ENCODE assay signal across 14 cellular contexts in genomic region chr1:10677508-10678364, GRCh38.
A peak's percentile ranks its signal among the peaks of the same experiment; 100 is the strongest.
DNase-seq lines count a peak whose midpoint lies in the region; ATAC-seq and TF ChIP-seq lines count a peak whose summit lies in the region.
"Had no signal": no experiment of that assay in that cellular context is flagged by ENCODE, and none has a peak within 500 bp of the region (broad histone marks: within the 10 kb centered on the region; RNA-seq: fewer than 3 reads in every experiment).

No MANE protein-coding gene starts in this region.

- TF ChIP-seq POLR2A in upper lobe of left lung (IDR thresholded peaks at IDR 0.05), result no peak

- H3K36me3 Mint-ChIP-seq in activated CD4-positive, alpha-beta memory T cell treated with anti-CD3 and anti-CD28 coated beads for 36 hours, result no peaks in the 10 kb centered on the region

- peak overlapping the region; percentile 77 for H3K27ac ChIP-seq in cardiac muscle cell
- peak overlapping the region; percentile 73 to 77 for H3K27ac ChIP-seq in mucosa of rectum (ENCODE audit: low read depth in 2 of 2, low read length in 2 of 2)
- H3K27ac ChIP-seq in upper lobe of left lung, result peak overlapping the region; percentile 71 to 97 (median 84)
- H3K27ac ChIP-seq: A549 had no signal

- POLR2A ChIA-PET in activated CD4-positive, alpha-beta memory T cell treated with anti-CD3 and anti-CD28 coated beads for 36 hours (lab: Charles Lee), result no interaction called here

- peaks cover 2% of the 10 kb centered on the region for H3K4me1 Mint-ChIP-seq in activated CD4-positive, alpha-beta memory T cell treated with anti-CD3 and anti-CD28 coated beads for 36 hours (ENCODE audit: low read depth)

- 74 to 76% methylated on average over 16 to 25 of the region's 26 CpGs for WGBS in upper lobe of left lung, 2 donors

- H3K9me3 ChIP-seq in cardiac muscle cell (ENCODE audit: low read depth) (no peaks in the 10 kb centered on the region), mucosa of rectum (ENCODE audit: control insufficient read depth in 2 of 2, low read length in 2 of 2) (no peaks in the 10 kb centered on the region), upper lobe of left lung (no peaks in the 10 kb centered on the region)
- H3K9me3 ChIP-seq: A549, tibial nerve had no signal

- H3K27me3 Mint-ChIP-seq in activated CD4-positive, alpha-beta memory T cell treated with anti-CD3 and anti-CD28 coated beads for 36 hours, result no peaks in the 10 kb centered on the region
- H3K27me3 Mint-ChIP-seq: activated B cell treated with CpG ODN at 0.5 μM for 24 hours had no signal

- H3K4me1 ChIP-seq in cardiac muscle cell (ENCODE audit: low read depth), result peaks cover 53% of the 10 kb centered on the region
- peaks cover 51 to 78% of the 10 kb centered on the region in 2 donors for H3K4me1 ChIP-seq in mucosa of rectum (ENCODE audit: control insufficient read depth in 2 of 2, insufficient read depth in 2 of 2, low read length in 2 of 2)
- peaks cover 81 to 97% (median 97%) of the 10 kb centered on the region in 4 donors for H3K4me1 ChIP-seq in upper lobe of left lung
- H3K4me1 ChIP-seq: A549 had no signal

- H3K27me3 ChIP-seq in cardiac muscle cell (no peaks in the 10 kb centered on the region), mucosa of rectum (ENCODE audit: control insufficient read depth in 2 of 2, insufficient read depth in 2 of 2, low read length in 2 of 2) (no peaks in the 10 kb centered on the region), upper lobe of left lung (no peaks in the 10 kb centered on the region)

- DNase-seq in NCI-H510A treated with DMSO at 0.1 percent for 48 hours (lab: John Stamatoyannopoulos, UW) (peak; percentile 76), NCI-H510A (lab: John Stamatoyannopoulos, UW) (no peak), cardiac muscle cell (ENCODE audit: low read depth in 1 of 2, low spot score in 1 of 2) (peak in 1 of 2 donors; percentile 44), upper lobe of left lung (peak; percentile 56 to 66), activated gamma-delta T cell (lab: John Stamatoyannopoulos, UW) (no peak)
- no peak for DNase-seq in activated CD4-positive, alpha-beta memory T cell treated with anti-CD3 and anti-CD28 coated beads for 36 hours
- DNase-seq: activated B cell treated with CpG ODN at 0.5 μM for 24 hours, DMS53 had no signal

- ATAC-seq in upper lobe of left lung (ENCODE audit: low FRiP score in 2 of 2), result no peak
- no peak for ATAC-seq in GM21515 (IDR thresholded peaks at IDR 0.05; ENCODE audit: unreplicated experiment)
- ATAC-seq: A549, HCT116 had no signal

- no peaks in the 10 kb centered on the region for H3K9me3 Mint-ChIP-seq in activated CD4-positive, alpha-beta memory T cell treated with anti-CD3 and anti-CD28 coated beads for 36 hours
- H3K9me3 Mint-ChIP-seq: activated B cell treated with CpG ODN at 0.5 μM for 24 hours had no signal

- no peak overlapping the region for H3K4me3 Mint-ChIP-seq in activated CD4-positive, alpha-beta memory T cell treated with anti-CD3 and anti-CD28 coated beads for 36 hours
- H3K4me3 Mint-ChIP-seq: activated B cell treated with CpG ODN at 0.5 μM for 24 hours had no signal

- intact Hi-C loops in activated CD4-positive, alpha-beta memory T cell treated with anti-CD3 and anti-CD28 coated beads for 36 hours (cut with micrococcal nuclease), result no loop called here

- no peak overlapping the region for H3K4me3 ChIP-seq in cardiac muscle cell
- H3K4me3 ChIP-seq in mucosa of rectum (ENCODE audit: low read length in 2 of 2), result no peak overlapping the region
- no peak overlapping the region for H3K4me3 ChIP-seq in upper lobe of left lung
- H3K4me3 ChIP-seq: A549, smooth muscle cell, tibial nerve had no signal

- H3K36me3 ChIP-seq in cardiac muscle cell, result no peaks in the 10 kb centered on the region
- no peaks in the 10 kb centered on the region for H3K36me3 ChIP-seq in mucosa of rectum (ENCODE audit: control insufficient read depth in 2 of 2, insufficient read depth in 2 of 2, low read length in 2 of 2)
- H3K36me3 ChIP-seq in upper lobe of left lung, result no peaks in the 10 kb centered on the region
- H3K36me3 ChIP-seq: tibial nerve had no signal

- TF ChIP-seq EP300 in upper lobe of left lung (IDR thresholded peaks at IDR 0.05), result no peak

- no peak overlapping the region for H3K27ac Mint-ChIP-seq in activated CD4-positive, alpha-beta memory T cell treated with anti-CD3 and anti-CD28 coated beads for 36 hours
- H3K27ac Mint-ChIP-seq: activated B cell treated with CpG ODN at 0.5 μM for 24 hours had no signal

- TF ChIP-seq CTCF in cardiac muscle cell (IDR thresholded peaks at IDR 0.05; ENCODE audit: low read depth, low read length) (no peak), upper lobe of left lung (IDR thresholded peaks at IDR 0.05) (no peak)

- CTCF ChIA-PET in activated CD4-positive, alpha-beta memory T cell treated with anti-CD3 and anti-CD28 coated beads for 36 hours (lab: Charles Lee), result no interaction called here

- peak overlapping the region; percentile 17 to 32 for H3K9ac ChIP-seq in mucosa of rectum (ENCODE audit: low read depth in 1 of 2, low read length in 2 of 2)

Comparison
In these comparisons a context has a peak if more than half of its experiments do, and no peak if none do; other contexts are left out.
1. DNase-seq: peak in NCI-H510A treated with DMSO at 0.1 percent for 48 hours (single experiment) and upper lobe of left lung (2 of 2); none in NCI-H510A (single experiment), activated gamma-delta T cell (single experiment) and activated CD4-positive, alpha-beta memory T cell treated with anti-CD3 and anti-CD28 coated beads for 36 hours (single experiment).
2. Peak in every context shown above with its lines, with median percentiles within 50 percentile points of each other: H3K27ac ChIP-seq.